8 cellular contexts compared by ENCODE assay signal in the genomic region with DNA sequence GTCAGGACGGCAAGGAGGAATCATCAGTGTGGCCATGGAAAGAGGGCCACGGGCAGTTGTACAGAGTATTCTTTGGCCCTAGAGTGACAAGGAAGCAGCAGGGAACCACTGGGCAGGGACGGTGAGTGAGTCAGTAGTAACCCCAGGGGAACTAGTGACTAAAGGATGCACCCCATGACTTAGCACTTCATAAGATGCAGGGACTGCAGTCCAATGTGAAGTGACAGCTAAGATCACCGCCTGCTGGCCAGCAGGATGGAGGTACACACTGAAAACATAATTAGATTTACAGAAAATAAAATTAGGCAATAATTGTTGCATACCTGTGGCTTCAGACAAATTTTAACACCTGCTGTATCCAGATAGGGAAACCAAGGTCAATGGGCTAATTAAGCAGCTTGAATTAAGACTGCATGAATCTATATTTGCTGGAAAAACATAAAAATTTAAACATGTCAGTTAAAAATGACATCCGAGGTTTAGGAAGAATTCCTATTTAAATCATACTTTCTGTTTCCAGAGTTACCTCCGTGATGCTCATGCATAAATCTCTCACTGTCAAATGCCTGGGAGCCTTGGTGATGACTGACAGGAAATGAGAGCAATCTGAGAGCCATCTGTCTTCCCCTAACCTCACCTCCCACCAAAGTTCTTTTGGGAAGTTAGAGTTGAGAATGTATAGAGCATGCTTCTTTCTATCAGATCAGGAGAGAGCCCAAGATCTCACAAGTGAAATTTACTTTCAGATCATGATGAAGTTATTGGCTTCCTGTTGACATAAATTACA. TPM values are rescaled to one million over a fixed set of nuclear protein-coding genes. Genes with fewer than 3 reads are reported as not detected.
DNase-seq lines count a peak whose midpoint lies in the region; ATAC-seq, FAIRE-seq and TF ChIP-seq lines count a peak whose summit lies in the region.

No MANE protein-coding gene starts in this region.

- intact Hi-C loops in testis (cut with DNase I; ENCODE audit: low total_unique reads), result no loop called here

- H3K9me3 ChIP-seq in testis, result no peaks in the 10 kb centered on the region

- FAIRE-seq in GM12891 (lab: Jason Lieb, UNC), result no peak

- 65 to 68% methylated on average over 6 of the region's 6 CpGs for WGBS in testis, 2 donors

- peak; percentile 40 for DNase-seq in AG08396 (ENCODE audit: low spot score)
- DNase-seq in HT1080 (ENCODE audit: low read depth), result peak; percentile 86
- DNase-seq in cerebellar cortex (ENCODE audit: low spot score), result peak; percentile 22
- DNase-seq in NCI-H1092 treated with DMSO at 0.1 percent for 48 hours (lab: John Stamatoyannopoulos, UW), result no peak
- no peak for DNase-seq in GM12891 (ENCODE audit: insufficient read length, low spot score)
- no peak for DNase-seq in NCI-H2029 (lab: John Stamatoyannopoulos, UW)
- DNase-seq in testis, result no peak

- no peak for TF ChIP-seq CTCF in testis (IDR thresholded peaks at IDR 0.05)

- no peaks in the 10 kb centered on the region for H3K4me1 ChIP-seq in testis

- peak; percentile 56 for ATAC-seq in GM19324 (IDR thresholded peaks at IDR 0.05; ENCODE audit: low FRiP score, unreplicated experiment)

- TF ChIP-seq POLR2A in GM12891 (IDR thresholded peaks at IDR 0.05; ENCODE audit: low read depth, low read length), result no peak
- no peak for TF ChIP-seq POLR2A in testis (IDR thresholded peaks at IDR 0.05)

- no peaks in the 10 kb centered on the region for H3K27me3 ChIP-seq in testis

- no peaks in the 10 kb centered on the region for H3K36me3 ChIP-seq in testis (ENCODE audit: low read depth, missing control alignments)

- no peak overlapping the region for H3K27ac ChIP-seq in testis

- H3K4me3 ChIP-seq in testis, result no peak overlapping the region

TF ChIP-seq in GM12891, 5 proteins besides CTCF, POLR2A, EP300 and RAD21:
- TF ChIP-seq POU2F2 (IDR thresholded peaks at IDR 0.05; ENCODE audit: low read depth, low read length), result no peak
- no peak for TF ChIP-seq TAF1 (IDR thresholded peaks at IDR 0.05; ENCODE audit: low read depth, low read length)
- no peak for TF ChIP-seq SPI1 (IDR thresholded peaks at IDR 0.05; ENCODE audit: low read depth, low read length)
- no peak for TF ChIP-seq PAX5 (IDR thresholded peaks at IDR 0.05; ENCODE audit: insufficient read depth, low read length, severe bottlenecking)
- no peak for TF ChIP-seq POLR2AphosphoS5 (IDR thresholded peaks at IDR 0.05; ENCODE audit: low read depth, low read length)

RNA-seq across cellular contexts. Expression of gene DCLK3, which starts 56.5 kb away (rescaled TPM):
- total RNA-seq in HT1080 (2014; rRNA removed; shearing (Covaris generic)), result not detected in 2 replicates
- polyA plus RNA-seq in HT1080 (2015; cell fraction: cytosol; rRNA removed), result not detected in 2 replicates
- not detected in 2 replicates for polyA plus RNA-seq in HT1080 (2015; cell fraction: nucleus; rRNA removed)
- not detected for polyA plus RNA-seq in GM12891 (2012; ENCODE audit: low read depth, missing spikeins)
- total RNA-seq in testis, result 1 to 10 TPM; 4.0 to 4.8 TPM
- 8.1 TPM for polyA plus RNA-seq in testis (ENCODE audit: insufficient read depth, low read depth, low replicate concordance)

Comparison
In these comparisons a context has a peak if more than half of its experiments do, and no peak if none do; other contexts are left out.
1. DNase-seq: peak in AG08396 (single experiment), HT1080 (single experiment) and cerebellar cortex (single experiment); none in NCI-H1092 treated with DMSO at 0.1 percent for 48 hours (single experiment), GM12891 (single experiment), NCI-H2029 (single experiment) and testis (single experiment).